ENCODE assay signal across 38 cellular contexts in genomic region chrX:111829345-111829744, GRCh38. TPM values are rescaled to one million over a fixed set of nuclear protein-coding genes. Genes with fewer than 3 reads are reported as not detected.
"Had no signal": no experiment of that assay in that cellular context is flagged by ENCODE, and none has a peak within 500 bp of the region (broad histone marks: within the 10 kb centered on the region; RNA-seq: fewer than 3 reads in every experiment).

No MANE protein-coding gene starts in this region.

- H3K9me3 ChIP-seq: MG63 had no signal

- H3K4me3 ChIP-seq: MG63 had no signal

- DNase-seq: Karpas-422, Kasumi-1, MG63, MM.1S, MV-4-11, NCI-H1048, NCI-H1092, NCI-H1092 treated with DMSO at 0.1 percent for 48 hours, NCI-H1105, NCI-H1105 treated with DMSO at 0.1 percent for 48 hours, NCI-H1417, NCI-H1417 treated with DMSO at 0.1 percent for 48 hours, NCI-H1436, NCI-H1436 treated with DMSO at 0.1 percent for 48 hours, NCI-H146, NCI-H1694, NCI-H1694 treated with DMSO at 0.1 percent for 48 hours, NCI-H187, NCI-H187 treated with DMSO at 0.1 percent for 48 hours, NCI-H1930, NCI-H2029, NCI-H2029 treated with DMSO at 0.1 percent for 48 hours, NCI-H2081, NCI-H2081 treated with DMSO at 0.1 percent for 48 hours, NCI-H2107, NCI-H2171, NCI-H2171 treated with DMSO at 0.1 percent for 48 hours, NCI-H2227 treated with DMSO at 0.1 percent for 48 hours, NCI-H226, NCI-H345, NCI-H446, NCI-H446 treated with DMSO at 0.1 percent for 48 hours, NCI-H510A, NCI-H510A treated with DMSO at 0.1 percent for 48 hours had no signal

- H3K27me3 ChIP-seq: MG63 had no signal

- H3K36me3 ChIP-seq: MG63 had no signal

RNA-seq across cellular contexts. Expression of gene TRPC5OS, which starts 46.6 kb away (rescaled TPM):
- total RNA-seq: LHCN-M2, M059J, MCF 10A, NCI-H460 had no signal
